In the genomic region with DNA sequence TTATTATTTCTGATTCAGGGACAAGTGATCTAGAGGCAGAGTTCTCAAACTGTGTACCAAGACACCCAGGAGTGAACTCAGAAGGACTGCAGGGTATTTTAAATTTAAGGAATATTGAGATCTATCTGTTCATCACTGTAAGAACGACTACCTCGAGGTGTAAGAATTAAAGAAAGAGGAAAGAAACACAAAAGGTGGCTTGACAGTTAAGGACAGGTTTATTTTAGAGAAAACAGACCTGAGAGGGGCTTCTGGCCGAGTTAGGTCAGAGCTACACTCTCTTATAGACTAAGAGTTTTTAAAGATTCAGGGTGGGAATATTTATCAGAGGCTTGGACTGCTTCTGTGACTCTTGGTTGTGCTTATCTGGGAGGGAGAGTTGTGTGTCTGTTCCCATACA, we compare ENCODE assay signal across 3 cellular contexts.
TF ChIP-seq lines count a peak whose summit lies in the region.

No MANE protein-coding gene starts in this region.

TF ChIP-seq in HepG2, 621 proteins besides CTCF, POLR2A, EP300 and RAD21:
- TF ChIP-seq FOXA3 (CRISPR knock-in tag; IDR thresholded peaks at IDR 0.05) (no peak), ZNF558 (CRISPR knock-in tag; IDR thresholded peaks at IDR 0.05; ENCODE audit: borderline replicate concordance) (no peak), ZNF850 (CRISPR knock-in tag; conservative IDR thresholded peaks at IDR 0.05) (peak; percentile 85; the same call in 1 of the 2 replicates), HIVEP1 (CRISPR knock-in tag; IDR thresholded peaks at IDR 0.05) (no peak)

TF ChIP-seq in HEK293, 187 proteins besides CTCF, POLR2A, EP300 and RAD21:
- TF ChIP-seq, protein P1, sequence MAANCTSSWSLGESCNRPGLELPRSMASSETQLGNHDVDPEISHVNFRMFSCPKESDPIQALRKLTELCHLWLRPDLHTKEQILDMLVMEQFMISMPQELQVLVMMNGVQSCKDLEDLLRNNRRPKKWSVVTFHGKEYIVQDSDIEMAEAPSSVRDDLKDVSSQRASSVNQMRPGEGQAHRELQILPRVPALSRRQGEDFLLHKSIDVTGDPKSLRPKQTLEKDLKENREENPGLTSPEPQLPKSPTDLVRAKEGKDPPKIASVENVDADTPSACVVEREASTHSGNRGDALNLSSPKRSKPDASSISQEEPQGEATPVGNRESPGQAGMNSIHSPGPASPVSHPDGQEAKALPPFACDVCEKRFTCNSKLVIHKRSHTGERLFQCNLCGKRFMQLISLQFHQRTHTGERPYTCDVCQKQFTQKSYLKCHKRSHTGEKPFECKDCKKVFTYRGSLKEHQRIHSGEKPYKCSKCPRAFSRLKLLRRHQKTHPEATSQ (tag by site-specific recombination; IDR thresholded peaks at IDR 0.05): no peak
- TF ChIP-seq ZNF140 (tag by site-specific recombination; IDR thresholded peaks at IDR 0.05) (no peak), SETDB1 (IDR thresholded peaks at IDR 0.05; ENCODE audit: insufficient read length, low read length) (peak; percentile 48)

TF ChIP-seq in K562, 482 proteins besides CTCF, POLR2A, EP300 and RAD21:
- TF ChIP-seq MTA2 (IDR thresholded peaks at IDR 0.05; ENCODE audit: low read depth) (no peak), HLTF (IDR thresholded peaks at IDR 0.05) (peak; percentile 95), RBM25 (IDR thresholded peaks at IDR 0.05; ENCODE audit: low read depth, low read length, severe bottlenecking) (peak; percentile 48)
TF ChIP-seq in K562: peak in this region for 2.
